In genomic region chr4:159162576-159162975, GRCh38 we compare ENCODE assay signal across 35 cellular contexts.
"Had no signal": no experiment of that assay in that cellular context is flagged by ENCODE, and none has a peak within 500 bp of the region (broad histone marks: within the 10 kb centered on the region; RNA-seq: fewer than 3 reads in every experiment).

No MANE protein-coding gene starts in this region.

- FAIRE-seq: astrocyte, TTC549 had no signal

- H3K9me3 ChIP-seq: adrenal gland, body of pancreas, breast epithelium, colonic mucosa had no signal

- H3K4me3 ChIP-seq: adrenal gland, body of pancreas, breast epithelium, colonic mucosa had no signal

- H3K27me3 ChIP-seq: adrenal gland, body of pancreas, brain microvascular endothelial cell, breast epithelium, colonic mucosa had no signal

- DNase-seq: activated CD4-positive, alpha-beta memory T cell treated with anti-CD3 and anti-CD28 coated beads, Interleukin-2, amount 10 ng/mL, durations not matched to agents 7 days and 5 days; activated CD4-positive, alpha-beta T cell treated with anti-CD3 and anti-CD28 coated beads for 1 hour; activated CD4-positive, alpha-beta T cell treated with anti-CD3 and anti-CD28 coated beads for 36 hours; activated CD4-positive, alpha-beta T cell treated with anti-CD3 and anti-CD28 coated beads for 48 hours; activated CD4-positive, alpha-beta T cell treated with anti-CD3 and anti-CD28 coated beads, Interleukin-2, amount 10 ng/mL, durations not matched to agents 7 days and 5 days; activated CD4-positive, alpha-beta T cell treated with anti-CD3 and anti-CD28 coated beads, Interleukin-2, amount 50 U/mL, for 48 hours; activated CD4-positive, CD25-positive, alpha-beta regulatory T cell; activated CD8-positive, alpha-beta memory T cell treated with anti-CD3 and anti-CD28 coated beads for 24 hours; activated CD8-positive, alpha-beta memory T cell treated with anti-CD3 and anti-CD28 coated beads, Interleukin-2, amount 10 ng/mL, durations not matched to agents 7 days and 5 days; activated CD8-positive, alpha-beta memory T cell treated with anti-CD3 and anti-CD28 coated beads, Interleukin-2, amount 50 U/mL, for 48 hours; activated CD8-positive, alpha-beta T cell treated with anti-CD3 and anti-CD28 coated beads, Interleukin-2, amount 10 ng/mL, durations not matched to agents 7 days and 5 days; activated effector memory CD4-positive, alpha-beta T cell treated with Interleukin-2 at 50 U/mL for 16 hours; activated gamma-delta T cell treated with Interleukin-2 at 50 U/mL for 16 hours; activated naive CD4-positive, alpha-beta T cell; activated naive CD4-positive, alpha-beta T cell treated with anti-CD3 and anti-CD28 coated beads for 36 hours; activated naive CD4-positive, alpha-beta T cell treated with anti-CD3 and anti-CD28 coated beads, Interleukin-2, amount 50 U/mL, for 16 hours; activated naive CD8-positive, alpha-beta T cell treated with anti-CD3 and anti-CD28 coated beads for 36 hours; activated T-cell treated with anti-CD3 and anti-CD28 coated beads, Interleukin-2, amount 50 U/mL, for 24 hours; activated T-cell treated with anti-CD3 and anti-CD28 coated beads, Interleukin-2, amount 50 U/mL, for 48 hours; adrenal gland; amniotic stem cell; aorta; body of pancreas; brain microvascular endothelial cell; caudate nucleus; cerebellar nuclear complex; colonic mucosa; T-helper 9 cell; WERI-Rb-1 had no signal

- ATAC-seq: activated CD4-positive, alpha-beta T cell treated with anti-CD3 and anti-CD28 coated beads for 36 hours; activated CD4-positive, CD25-positive, alpha-beta regulatory T cell treated with anti-CD3 and anti-CD28 coated beads, Interleukin-2, amount 50 U/mL, for 24 hours; activated CD8-positive, alpha-beta memory T cell treated with anti-CD3 and anti-CD28 coated beads, Interleukin-2, amount 10 ng/mL, durations not matched to agents 7 days and 5 days; activated CD8-positive, alpha-beta T cell treated with anti-CD3 and anti-CD28 coated beads, Interleukin-2, amount 10 ng/mL, durations not matched to agents 7 days and 5 days; activated naive CD4-positive, alpha-beta T cell treated with anti-CD3 and anti-CD28 coated beads, Interleukin-2, amount 50 U/mL, for 72 hours; body of pancreas; WTC11 had no signal

- H3K36me3 ChIP-seq: adrenal gland, brain microvascular endothelial cell, breast epithelium, colonic mucosa, WERI-Rb-1 had no signal

- H3K4me1 ChIP-seq: body of pancreas, breast epithelium, colonic mucosa had no signal

- H3K27ac ChIP-seq: adrenal gland, body of pancreas, brain microvascular endothelial cell, breast epithelium, colonic mucosa, WERI-Rb-1 had no signal
